2 cellular contexts compared by ENCODE assay signal in genomic region chr14:101058571-101058970, GRCh38.
A peak's percentile ranks its signal among the peaks of the same experiment; 100 is the strongest.
TF ChIP-seq lines count a peak whose summit lies in the region.

No MANE protein-coding gene starts in this region.

TF ChIP-seq in IMR-90, 13 proteins besides CTCF, POLR2A, EP300 and RAD21:
- TF ChIP-seq FOS (IDR thresholded peaks at IDR 0.05; ENCODE audit: low read depth, low read length) (0 out of 2 replicates have a peak, but pooled peaks have one; percentile 4), BHLHE40 (IDR thresholded peaks at IDR 0.05; ENCODE audit: low read depth, low read length) (no peak)

TF ChIP-seq in endothelial cell of umbilical vein, 7 proteins besides CTCF, POLR2A, EP300 and RAD21:
- no peak for TF ChIP-seq POLR2AphosphoS5 (IDR thresholded peaks at IDR 0.05; ENCODE audit: insufficient read depth, low read depth, low read length)
- no peak for TF ChIP-seq MYC (IDR thresholded peaks at IDR 0.05; ENCODE audit: low read depth, low read length)
- no peak for TF ChIP-seq EZH2 (IDR thresholded peaks at IDR 0.05; ENCODE audit: borderline replicate concordance, low read depth, low read length, severe bottlenecking)
- TF ChIP-seq FOS (IDR thresholded peaks at IDR 0.05; ENCODE audit: borderline replicate concordance, insufficient read depth, low read length): peak; percentile 91
- TF ChIP-seq JUN (IDR thresholded peaks at IDR 0.05; ENCODE audit: borderline replicate concordance, insufficient read depth, insufficient read length, low read depth): peak; percentile 82
- TF ChIP-seq MAX (IDR thresholded peaks at IDR 0.05; ENCODE audit: insufficient read depth, insufficient read length): no peak
- TF ChIP-seq GATA2 (IDR thresholded peaks at IDR 0.05; ENCODE audit: insufficient read depth, insufficient read length, low read depth, low read length): peak; percentile 48
